ENCODE assay signal across 22 cellular contexts in genomic region chr9:137802021-137802420, GRCh38.
"Had no signal": no experiment of that assay in that cellular context is flagged by ENCODE, and none has a peak within 500 bp of the region (broad histone marks: within the 10 kb centered on the region; RNA-seq: fewer than 3 reads in every experiment).

No MANE protein-coding gene starts in this region.

- H3K4me3 ChIP-seq: coronary artery, gastrocnemius medialis, left ventricle myocardium inferior, mucosa of descending colon, pancreas, spleen, suprapubic skin had no signal

- H3K27ac Mint-ChIP-seq: activated CD4-positive, alpha-beta T cell treated with anti-CD3 and anti-CD28 coated beads, Interleukin-2, amount 10 ng/mL, durations not matched to agents 24 days and 14 days; activated naive CD8-positive, alpha-beta T cell treated with anti-CD3 and anti-CD28 coated beads, Interleukin-2, amount 50 U/mL, for 24 hours; activated T-helper 1 cell treated with anti-CD3 and anti-CD28 coated beads, Interleukin-12 subunit alpha, Interleukin-12 subunit beta, Interleukin-2, Interleukin-4 antibody, amounts not matched to agents 30 ng/mL and 10 ng/mL and 1 ng/mL, durations not matched to agents 14 hours and 24 hours and 36 hours; type B pancreatic cell had no signal

- H3K9ac ChIP-seq: SK-N-SH had no signal

- ATAC-seq: activated naive CD8-positive, alpha-beta T cell treated with anti-CD3 and anti-CD28 coated beads, Interleukin-2, amount 50 U/mL, for 24 hours; gastrocnemius medialis; mucosa of descending colon; pancreas had no signal

- H3K9me3 Mint-ChIP-seq: activated CD4-positive, alpha-beta T cell treated with anti-CD3 and anti-CD28 coated beads, Interleukin-2, amount 10 ng/mL, durations not matched to agents 24 days and 14 days; activated naive CD8-positive, alpha-beta T cell treated with anti-CD3 and anti-CD28 coated beads, Interleukin-2, amount 50 U/mL, for 24 hours; activated T-helper 1 cell treated with anti-CD3 and anti-CD28 coated beads, Interleukin-12 subunit alpha, Interleukin-12 subunit beta, Interleukin-2, Interleukin-4 antibody, amounts not matched to agents 30 ng/mL and 10 ng/mL and 1 ng/mL, durations not matched to agents 14 hours and 24 hours and 36 hours; brain; naive B cell; type B pancreatic cell had no signal

- H3K4me1 ChIP-seq: gastrocnemius medialis, left ventricle myocardium inferior, spleen, suprapubic skin had no signal

- DNase-seq: activated CD4-positive, alpha-beta T cell treated with anti-CD3 and anti-CD28 coated beads, Interleukin-2, amount 10 ng/mL, durations not matched to agents 24 days and 14 days; activated CD8-positive, alpha-beta memory T cell treated with anti-CD3 and anti-CD28 coated beads, Interleukin-2, amount 50 U/mL, for 4 hours; activated naive CD8-positive, alpha-beta T cell treated with anti-CD3 and anti-CD28 coated beads, Interleukin-2, amount 50 U/mL, for 24 hours; anterior cingulate cortex; central memory CD4-positive, alpha-beta T cell; gastrocnemius medialis; head of caudate nucleus; left ventricle myocardium inferior; mucosa of descending colon; naive B cell; SHP77 treated with DMSO at 0.1 percent for 48 hours; SK-N-SH; spleen; stimulated activated CD4-positive, alpha-beta T cell treated with anti-CD3 and anti-CD28 coated beads, Interleukin-4, amount 100 ng/mL, for 4 hours; stimulated activated naive CD4-positive, alpha-beta T cell treated with Interleukin-2 at 50 U/mL for 16 hours; T1000 had no signal

- H3K27ac ChIP-seq: coronary artery, gastrocnemius medialis, left ventricle myocardium inferior, pancreas, spleen, suprapubic skin had no signal

- H3K4me1 Mint-ChIP-seq: activated CD4-positive, alpha-beta T cell treated with anti-CD3 and anti-CD28 coated beads, Interleukin-2, amount 10 ng/mL, durations not matched to agents 24 days and 14 days; activated naive CD8-positive, alpha-beta T cell treated with anti-CD3 and anti-CD28 coated beads, Interleukin-2, amount 50 U/mL, for 24 hours; brain had no signal

- H3K27me3 ChIP-seq: gastrocnemius medialis, pancreas, spleen, suprapubic skin had no signal

- H3K27me3 Mint-ChIP-seq: activated CD4-positive, alpha-beta T cell treated with anti-CD3 and anti-CD28 coated beads, Interleukin-2, amount 10 ng/mL, durations not matched to agents 24 days and 14 days; activated naive CD8-positive, alpha-beta T cell treated with anti-CD3 and anti-CD28 coated beads, Interleukin-2, amount 50 U/mL, for 24 hours; brain; naive B cell; type B pancreatic cell had no signal

- H3K9me3 ChIP-seq: gastrocnemius medialis, left ventricle myocardium inferior, mucosa of descending colon, pancreas, SK-N-SH, spleen, suprapubic skin had no signal

- H3K4me3 Mint-ChIP-seq: activated CD4-positive, alpha-beta T cell treated with anti-CD3 and anti-CD28 coated beads, Interleukin-2, amount 10 ng/mL, durations not matched to agents 24 days and 14 days; activated naive CD8-positive, alpha-beta T cell treated with anti-CD3 and anti-CD28 coated beads, Interleukin-2, amount 50 U/mL, for 24 hours; activated T-helper 1 cell treated with anti-CD3 and anti-CD28 coated beads, Interleukin-12 subunit alpha, Interleukin-12 subunit beta, Interleukin-2, Interleukin-4 antibody, amounts not matched to agents 30 ng/mL and 10 ng/mL and 1 ng/mL, durations not matched to agents 14 hours and 24 hours and 36 hours; brain; type B pancreatic cell had no signal

- H3K4me2 ChIP-seq: SK-N-SH had no signal
